In the genomic region with DNA sequence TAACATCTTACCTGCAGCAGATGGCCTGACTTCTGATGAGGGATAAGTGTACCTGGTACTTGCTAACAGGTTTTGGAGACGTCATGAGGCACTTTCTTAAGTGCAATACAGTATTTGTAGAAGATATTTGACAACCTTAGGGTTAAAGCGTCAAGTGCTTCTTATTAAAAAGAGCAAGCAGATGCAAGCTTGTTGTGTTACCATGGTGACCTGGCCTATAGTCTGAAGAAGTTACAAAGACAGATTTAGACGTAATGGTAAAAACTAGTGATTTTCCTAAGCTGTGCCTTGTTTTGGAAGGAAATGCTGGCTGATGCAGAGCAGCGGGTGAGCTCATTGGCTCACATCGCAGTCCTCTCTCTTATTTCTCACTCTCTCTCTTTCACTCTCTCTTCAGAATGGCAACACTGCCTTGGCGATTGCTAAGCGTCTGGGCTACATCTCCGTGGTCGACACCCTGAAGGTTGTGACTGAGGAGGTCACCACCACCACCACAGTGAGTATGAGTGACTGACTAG, we compare ENCODE assay signal across 11 cellular contexts.
DNase-seq lines count a peak whose midpoint lies in the region; ATAC-seq and TF ChIP-seq lines count a peak whose summit lies in the region.
"Had no signal": no experiment of that assay in that cellular context is flagged by ENCODE, and none has a peak within 500 bp of the region (broad histone marks: within the 10 kb centered on the region; RNA-seq: fewer than 3 reads in every experiment).

No MANE protein-coding gene starts in this region.

- H3K36me3 ChIP-seq in brain microvascular endothelial cell (replicated peaks) (no peaks in the 10 kb centered on the region), iPS-15b (ENCODE audit: control insufficient read depth, insufficient read depth, low read length) (no peaks in the 10 kb centered on the region)
- no peaks in the 10 kb centered on the region for H3K36me3 ChIP-seq in effector memory CD4-positive, alpha-beta T cell (ENCODE audit: control insufficient read depth, insufficient read depth, low read length)

- peaks cover 32% of the 10 kb centered on the region for H3K4me1 ChIP-seq in iPS-15b (ENCODE audit: control insufficient read depth, insufficient read depth, low read length)
- no peaks in the 10 kb centered on the region for H3K4me1 ChIP-seq in effector memory CD4-positive, alpha-beta T cell (ENCODE audit: control insufficient read depth, insufficient read depth, low read length, poor library complexity, severe bottlenecking)

- H3K4me3 ChIP-seq in brain microvascular endothelial cell (ENCODE audit: low read depth, low read length) (no peak overlapping the region), iPS-15b (ENCODE audit: low read depth, low read length) (peak overlapping the region; percentile 24)
- no peak overlapping the region for H3K4me3 ChIP-seq in effector memory CD4-positive, alpha-beta T cell (ENCODE audit: insufficient read depth, low read depth, low read length, poor library complexity, severe bottlenecking)
- H3K4me3 ChIP-seq: SK-N-MC had no signal

- intact Hi-C loops in sciatic nerve (cut with DNase I), result no loop called here

- in situ Hi-C loops in brain microvascular endothelial cell (cut with HindIII; ENCODE audit: low pct_ligation_motif_present, low sequenced_read_pairs), result no loop called here

- ATAC-seq in sciatic nerve, result peak; percentile 77
- no peak for ATAC-seq in GM19455 (IDR thresholded peaks at IDR 0.05; ENCODE audit: unreplicated experiment)
- no peak for ATAC-seq in SK-N-SH treated with all-trans-retinoic acid at 6 μM for 48 hours

- no peak overlapping the region for H3K27ac ChIP-seq in brain microvascular endothelial cell
- H3K27ac ChIP-seq in effector memory CD4-positive, alpha-beta T cell (ENCODE audit: insufficient read depth, low read length, poor library complexity, severe bottlenecking), result no peak overlapping the region
- H3K27ac ChIP-seq: SK-N-MC had no signal

- no peaks in the 10 kb centered on the region for H3K27me3 ChIP-seq in brain microvascular endothelial cell (replicated peaks)
- H3K27me3 ChIP-seq in iPS-15b (ENCODE audit: control insufficient read depth, insufficient read depth, low read length), result no peaks in the 10 kb centered on the region
- no peaks in the 10 kb centered on the region for H3K27me3 ChIP-seq in effector memory CD4-positive, alpha-beta T cell (replicated peaks; ENCODE audit: control insufficient read depth, insufficient read depth, low read length, poor library complexity, severe bottlenecking)

- H3K9ac ChIP-seq in iPS-15b (ENCODE audit: low read depth, low read length), result no peak overlapping the region

- no peaks in the 10 kb centered on the region for H3K9me3 ChIP-seq in iPS-15b (ENCODE audit: control insufficient read depth, insufficient read depth, low read length)
- H3K9me3 ChIP-seq in effector memory CD4-positive, alpha-beta T cell (ENCODE audit: control insufficient read depth, low read length), result no peaks in the 10 kb centered on the region

- no peak for TF ChIP-seq CTCF in brain microvascular endothelial cell (IDR thresholded peaks at IDR 0.05; ENCODE audit: low read depth, low read length, missing control alignments)

- DNase-seq in EH (ENCODE audit: low read depth), result peak; percentile 37
- peak; percentile 30 for DNase-seq in brain microvascular endothelial cell
- DNase-seq in sciatic nerve (ENCODE audit: low spot score), result no peak
- no peak for DNase-seq in GF-D8 (lab: John Stamatoyannopoulos, UW)
- DNase-seq in effector memory CD4-positive, alpha-beta T cell, result no peak
- DNase-seq: erythroblast, NCI-H1048 had no signal

TF ChIP-seq in SK-N-SH treated with all-trans-retinoic acid at 6 μM for 48 hours, 23 proteins besides CTCF, POLR2A, EP300 and RAD21:
- no peak for TF ChIP-seq TSHZ2 (CRISPR knock-in tag; IDR thresholded peaks at IDR 0.05)
- no peak for TF ChIP-seq CSDC2 (CRISPR knock-in tag; IDR thresholded peaks at IDR 0.05)
- TF ChIP-seq, protein P1, sequence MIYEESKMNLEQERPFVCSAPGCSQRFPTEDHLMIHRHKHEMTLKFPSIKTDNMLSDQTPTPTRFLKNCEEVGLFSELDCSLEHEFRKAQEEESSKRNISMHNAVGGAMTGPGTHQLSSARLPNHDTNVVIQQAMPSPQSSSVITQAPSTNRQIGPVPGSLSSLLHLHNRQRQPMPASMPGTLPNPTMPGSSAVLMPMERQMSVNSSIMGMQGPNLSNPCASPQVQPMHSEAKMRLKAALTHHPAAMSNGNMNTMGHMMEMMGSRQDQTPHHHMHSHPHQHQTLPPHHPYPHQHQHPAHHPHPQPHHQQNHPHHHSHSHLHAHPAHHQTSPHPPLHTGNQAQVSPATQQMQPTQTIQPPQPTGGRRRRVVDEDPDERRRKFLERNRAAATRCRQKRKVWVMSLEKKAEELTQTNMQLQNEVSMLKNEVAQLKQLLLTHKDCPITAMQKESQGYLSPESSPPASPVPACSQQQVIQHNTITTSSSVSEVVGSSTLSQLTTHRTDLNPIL (CRISPR knock-in tag; IDR thresholded peaks at IDR 0.05; ENCODE audit: low read depth), result no peak
- TF ChIP-seq BACH2 (CRISPR knock-in tag; IDR thresholded peaks at IDR 0.05; ENCODE audit: borderline replicate concordance), result no peak
- TF ChIP-seq OSR1 (CRISPR knock-in tag; IDR thresholded peaks at IDR 0.05), result no peak
- TF ChIP-seq ZNF70 (CRISPR knock-in tag; IDR thresholded peaks at IDR 0.05), result no peak
- TF ChIP-seq SNAI2 (CRISPR knock-in tag; IDR thresholded peaks at IDR 0.05), result no peak
- no peak for TF ChIP-seq RARB (CRISPR knock-in tag; IDR thresholded peaks at IDR 0.05)
- no peak for TF ChIP-seq TOX (CRISPR knock-in tag; IDR thresholded peaks at IDR 0.05; ENCODE audit: borderline replicate concordance)
- TF ChIP-seq TCF4 (CRISPR knock-in tag; IDR thresholded peaks at IDR 0.05; ENCODE audit: borderline replicate concordance), result no peak
- no peak for TF ChIP-seq ZFP30 (CRISPR knock-in tag; IDR thresholded peaks at IDR 0.05)
- no peak for TF ChIP-seq CSRNP3 (CRISPR knock-in tag; IDR thresholded peaks at IDR 0.05)
- TF ChIP-seq, protein P2, sequence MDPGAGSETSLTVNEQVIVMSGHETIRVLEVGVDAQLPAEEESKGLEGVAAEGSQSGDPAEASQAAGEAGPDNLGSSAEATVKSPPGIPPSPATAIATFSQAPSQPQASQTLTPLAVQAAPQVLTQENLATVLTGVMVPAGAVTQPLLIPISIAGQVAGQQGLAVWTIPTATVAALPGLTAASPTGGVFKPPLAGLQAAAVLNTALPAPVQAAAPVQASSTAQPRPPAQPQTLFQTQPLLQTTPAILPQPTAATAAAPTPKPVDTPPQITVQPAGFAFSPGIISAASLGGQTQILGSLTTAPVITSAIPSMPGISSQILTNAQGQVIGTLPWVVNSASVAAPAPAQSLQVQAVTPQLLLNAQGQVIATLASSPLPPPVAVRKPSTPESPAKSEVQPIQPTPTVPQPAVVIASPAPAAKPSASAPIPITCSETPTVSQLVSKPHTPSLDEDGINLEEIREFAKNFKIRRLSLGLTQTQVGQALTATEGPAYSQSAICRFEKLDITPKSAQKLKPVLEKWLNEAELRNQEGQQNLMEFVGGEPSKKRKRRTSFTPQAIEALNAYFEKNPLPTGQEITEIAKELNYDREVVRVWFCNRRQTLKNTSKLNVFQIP (CRISPR knock-in tag; IDR thresholded peaks at IDR 0.05; ENCODE audit: borderline replicate concordance, low read depth), result no peak
- TF ChIP-seq ZNF8 (CRISPR knock-in tag; IDR thresholded peaks at IDR 0.05), result no peak
- TF ChIP-seq PPARA (CRISPR knock-in tag; IDR thresholded peaks at IDR 0.05; ENCODE audit: borderline replicate concordance), result no peak
- TF ChIP-seq ZNF565 (CRISPR knock-in tag; conservative IDR thresholded peaks at IDR 0.05; ENCODE audit: low read depth), result no peak
- no peak for TF ChIP-seq ISL1 (CRISPR knock-in tag; IDR thresholded peaks at IDR 0.05)

Comparison
In these comparisons a context has a peak if more than half of its experiments do, and no peak if none do; other contexts are left out.
1. DNase-seq: peak in EH (single experiment) and brain microvascular endothelial cell (single experiment); none in sciatic nerve (single experiment), GF-D8 (single experiment) and effector memory CD4-positive, alpha-beta T cell (0 of 3).